Comparison of ENCODE assay signal across 8 cellular contexts in genomic region chr2:218218409-218219185, GRCh38. TPM values are rescaled to one million over a fixed set of nuclear protein-coding genes. Genes with fewer than 3 reads are reported as not detected.
DNase-seq lines count a peak whose midpoint lies in the region; ATAC-seq and TF ChIP-seq lines count a peak whose summit lies in the region.

No MANE protein-coding gene starts in this region.

- H3K9me3 ChIP-seq in SK-N-SH (no peaks in the 10 kb centered on the region), psoas muscle (no peaks in the 10 kb centered on the region)

- peak; percentile 44 for ATAC-seq in GM18868 (IDR thresholded peaks at IDR 0.05; ENCODE audit: unreplicated experiment)
- peak; percentile 41 for ATAC-seq in HG03066 (IDR thresholded peaks at IDR 0.05; ENCODE audit: low read depth, unreplicated experiment)
- ATAC-seq in psoas muscle: no peak
- ATAC-seq in left colon: no peak

- no peak for TF ChIP-seq CTCF in AG09309 (IDR thresholded peaks at IDR 0.05; ENCODE audit: control insufficient read depth, insufficient read depth, low read depth, low read length, missing control alignments)
- no peak for TF ChIP-seq CTCF in SK-N-SH (IDR thresholded peaks at IDR 0.05)
- no peak for TF ChIP-seq CTCF in psoas muscle (IDR thresholded peaks at IDR 0.05)

- intact Hi-C loops in psoas muscle (cut with DNase I): loop anchor here in 1 of 2 donors (5.0 kb wide), 1 partner anchor 49 kb away; no protein-coding TSS in a partner anchor
- intact Hi-C loops in left colon (cut with DNase I, micrococcal nuclease): loop anchor here in 1 of 2 donors (5.0 kb wide), 1 partner anchor 44 kb away; the partner anchor contains the start of gene GPBAR1

- H3K9ac ChIP-seq in SK-N-SH: peak overlapping the region; percentile 96

- no peak overlapping the region for H2AFZ ChIP-seq in SK-N-SH (ENCODE audit: low read depth)

- H4K20me1 ChIP-seq in SK-N-SH (ENCODE audit: insufficient read depth): peaks cover 57% of the 10 kb centered on the region

- DNase-seq in AG09309 (ENCODE audit: low read depth) (no peak), SK-N-SH (peak; percentile 58), epithelial cell of prostate (ENCODE audit: low read depth, low spot score) (peak; percentile 76), psoas muscle (no peak), left colon (no peak), DMS153 (lab: John Stamatoyannopoulos, UW) (no peak)

- H3K36me3 ChIP-seq in SK-N-SH (replicated peaks in 1 of 2; ENCODE audit: control insufficient read depth in 1 of 2, insufficient read depth in 2 of 2, low read length in 1 of 2) (peaks cover 26 to 27% of the 10 kb centered on the region in 2 experiments), psoas muscle (ENCODE audit: insufficient read depth in 1 of 2, low read depth in 1 of 2) (peaks cover under 1 to 3% of the 10 kb centered on the region in 2 donors)

- no peaks in the 10 kb centered on the region for H3K9me2 ChIP-seq in SK-N-SH

- H3K27ac ChIP-seq in SK-N-SH (ENCODE audit: low read depth in 2 of 2, low read length in 1 of 2): peak overlapping the region; percentile 87 to 94; a peak in 3 of 4 replicates
- H3K27ac ChIP-seq in epithelial cell of prostate: peak overlapping the region; percentile 95
- peak overlapping the region; percentile 95 for H3K27ac ChIP-seq in psoas muscle

- peaks cover 8% of the 10 kb centered on the region for H3F3A ChIP-seq in SK-N-SH (replicated peaks; ENCODE audit: insufficient read depth)

- peak overlapping the region; percentile 72 for H3K4me3 ChIP-seq in AG09309 (ENCODE audit: control insufficient read depth, low read depth, low read length)
- H3K4me3 ChIP-seq in SK-N-SH (ENCODE audit: low read depth in 2 of 2, low read length in 1 of 2): peak overlapping the region; percentile 83 to 94
- H3K4me3 ChIP-seq in psoas muscle: peak overlapping the region; percentile 92

- POLR2A ChIA-PET in SK-N-SH (lab: Yijun Ruan, JAX): interaction anchor here (0.9 kb wide), 1 partner anchor 10 kb away, joined by 3 read pairs; no protein-coding TSS in a partner anchor

- WGBS in SK-N-SH (ENCODE audit: low lambda C conversion rate): 15% methylated on average over 3 of the region's 3 CpGs
- WGBS in psoas muscle, 3 donors: 12 to 25% (median 20%) methylated on average over 3 of the region's 3 CpGs

- CTCF ChIA-PET in SK-N-SH (lab: Yijun Ruan, JAX): interaction anchor here (1.0 to 1.1 kb wide), 3 partner anchors 30 to 36 kb away, joined by 3 read pairs; no protein-coding TSS in a partner anchor

- H3K4me1 ChIP-seq in SK-N-SH (ENCODE audit: control insufficient read depth in 1 of 2, insufficient read depth in 2 of 2, low read depth in 1 of 2, low read length in 1 of 2) (peaks cover 20 to 29% of the 10 kb centered on the region in 2 experiments), psoas muscle (peaks cover 56% of the 10 kb centered on the region)

- no peaks in the 10 kb centered on the region for H3K27me3 ChIP-seq in SK-N-SH (ENCODE audit: insufficient read depth)
- no peaks in the 10 kb centered on the region for H3K27me3 ChIP-seq in psoas muscle (ENCODE audit: insufficient read depth in 3 of 3, low read length in 2 of 3)

- TF ChIP-seq EP300 in SK-N-SH (IDR thresholded peaks at IDR 0.05; ENCODE audit: borderline replicate concordance in 1 of 2, low read depth in 1 of 2, low read length in 1 of 2): peak in 1 of 2 experiments; percentile 16; a peak in 1 of 4 replicates

- no peak for TF ChIP-seq RAD21 in SK-N-SH (IDR thresholded peaks at IDR 0.05; ENCODE audit: low read length)

- peak overlapping the region; percentile 84 for H3K4me2 ChIP-seq in SK-N-SH

- peaks cover 71% of the 10 kb centered on the region for H3K79me2 ChIP-seq in SK-N-SH (ENCODE audit: insufficient read depth)

TF ChIP-seq in SK-N-SH, 30 proteins besides CTCF, POLR2A, EP300 and RAD21:
- TF ChIP-seq USF1 (IDR thresholded peaks at IDR 0.05; ENCODE audit: borderline replicate concordance, low read depth) (no peak), MXI1 (IDR thresholded peaks at IDR 0.05; ENCODE audit: low read depth, low read length) (peak; percentile 32; the same call in 1 of the 2 replicates)

RNA-seq across cellular contexts. Expression of gene ARPC2, which starts 1.6 kb away (rescaled TPM):
- polyA plus RNA-seq in SK-N-SH (2012; rRNA removed) (319 and 387 TPM in 2 replicates), psoas muscle (100 to 1,000 TPM; 170 to 274 (median 244) TPM)
- 392 and 457 TPM in 2 replicates for polyA plus RNA-seq in SK-N-SH (2012; cell fraction: cytosol; rRNA removed)
- 156 and 201 TPM in 2 replicates for polyA plus RNA-seq in SK-N-SH (2012; cell fraction: nucleus; rRNA removed)
- total RNA-seq in psoas muscle (100 to 1,000 TPM; 150 to 218 (median 188) TPM), left colon (100 to 1,000 TPM; 304 to 347 TPM)

RNA-seq across cellular contexts. Expression of gene GPBAR1, which starts 42.2 kb away (rescaled TPM):
- 0.08 and 0.13 TPM in 2 replicates for polyA plus RNA-seq in SK-N-SH (2012; rRNA removed)
- 0.03 and 0.05 TPM in 2 replicates for polyA plus RNA-seq in SK-N-SH (2012; cell fraction: cytosol; rRNA removed)
- polyA plus RNA-seq in SK-N-SH (2012; cell fraction: nucleus; rRNA removed): 0.38 and 0.50 TPM in 2 replicates
- under 1 TPM; 0.24 to 0.74 (median 0.24) TPM for total RNA-seq in psoas muscle
- under 1 TPM; 0.45 to 0.59 (median 0.56) TPM for polyA plus RNA-seq in psoas muscle
- 1 to 10 TPM; 1.8 to 3.0 TPM for total RNA-seq in left colon

RNA-seq across cellular contexts. Expression of gene AAMP, which starts 51.3 kb away (rescaled TPM):
- 223 and 276 TPM in 2 replicates for polyA plus RNA-seq in SK-N-SH (2012; rRNA removed)
- 191 and 203 TPM in 2 replicates for polyA plus RNA-seq in SK-N-SH (2012; cell fraction: cytosol; rRNA removed)
- 302 and 308 TPM in 2 replicates for polyA plus RNA-seq in SK-N-SH (2012; cell fraction: nucleus; rRNA removed)
- total RNA-seq in psoas muscle: 10 to 100 TPM; 52.7 to 70.6 (median 62.5) TPM
- 100 to 1,000 TPM in 2 of 3 donors, 10 to 100 TPM in 1; 73.8 to 120 (median 115) TPM for polyA plus RNA-seq in psoas muscle
- total RNA-seq in left colon: 10 to 100 TPM; 96.2 to 97.2 TPM

RNA-seq across cellular contexts. Expression of gene PNKD, which starts 51.7 kb away (rescaled TPM):
- 92.2 and 101 TPM in 2 replicates for polyA plus RNA-seq in SK-N-SH (2012; rRNA removed)
- polyA plus RNA-seq in SK-N-SH (2012; cell fraction: cytosol; rRNA removed): 56.7 and 75.3 TPM in 2 replicates
- 57.8 and 74.7 TPM in 2 replicates for polyA plus RNA-seq in SK-N-SH (2012; cell fraction: nucleus; rRNA removed)
- total RNA-seq in psoas muscle: 10 to 100 TPM; 31.5 to 54.5 (median 41.0) TPM
- 10 to 100 TPM; 55.6 to 86.9 (median 68.1) TPM for polyA plus RNA-seq in psoas muscle
- total RNA-seq in left colon: 100 to 1,000 TPM; 103 to 119 TPM

RNA-seq across cellular contexts. Expression of gene CXCR1, which starts 51.8 kb away (rescaled TPM):
- polyA plus RNA-seq in SK-N-SH (2012; rRNA removed) (not detected in 2 replicates), psoas muscle (under 1 TPM in 1 of 3 donors, not detected in 2; 0.10 TPM)
- not detected in 2 replicates for polyA plus RNA-seq in SK-N-SH (2012; cell fraction: cytosol; rRNA removed)
- not detected in 2 replicates for polyA plus RNA-seq in SK-N-SH (2012; cell fraction: nucleus; rRNA removed)
- total RNA-seq in psoas muscle (under 1 TPM; 0.28 to 0.96 (median 0.74) TPM), left colon (under 1 TPM in 1 of 2 donors, not detected in 1; 0.11 TPM)

Comparison
In these comparisons a context has a peak if more than half of its experiments do, and no peak if none do; other contexts are left out.
1. DNase-seq: peak in SK-N-SH (single experiment) and epithelial cell of prostate (single experiment); none in AG09309 (single experiment), psoas muscle (0 of 2), left colon (0 of 2) and DMS153 (single experiment).
2. ATAC-seq: peak in GM18868 (single experiment) and HG03066 (single experiment); none in psoas muscle (0 of 4) and left colon (single experiment).
3. Peak in every context shown above with its lines, with median percentiles within 50 percentile points of each other: H3K4me3 ChIP-seq and H3K27ac ChIP-seq.